Comparison of ENCODE assay signal across 1 cellular context in the genomic region with DNA sequence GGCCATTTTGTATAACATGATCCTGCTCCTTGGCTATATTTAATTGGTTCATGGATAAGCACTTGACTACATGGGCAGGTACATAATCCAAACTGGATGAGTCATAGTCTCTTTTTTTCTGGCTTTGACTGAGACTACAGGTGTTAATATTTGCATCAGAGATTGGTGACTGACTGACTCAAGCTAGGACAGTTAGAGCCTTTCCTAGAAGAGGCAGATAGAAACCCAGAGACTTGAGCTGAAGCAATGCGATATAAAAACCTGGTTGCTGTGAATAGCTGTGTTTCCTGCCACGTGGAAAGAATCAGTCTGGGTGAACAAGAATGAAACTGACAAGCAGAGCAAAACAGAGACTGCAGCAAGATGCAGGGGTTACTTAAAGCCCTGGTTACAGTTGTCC.
TF ChIP-seq lines count a peak whose summit lies in the region.

No MANE protein-coding gene starts in this region.

TF ChIP-seq in GM23338, 12 proteins besides CTCF, POLR2A, EP300 and RAD21 (continued from another document):
- TF ChIP-seq ZNF462 (CRISPR knock-in tag; IDR thresholded peaks at IDR 0.05) (no peak), ZNF331 (CRISPR knock-in tag; IDR thresholded peaks at IDR 0.05; ENCODE audit: low read depth) (no peak), EZH2phosphoT487 (IDR thresholded peaks at IDR 0.05; ENCODE audit: unreplicated experiment) (no peak), EZH2 (IDR thresholded peaks at IDR 0.05; ENCODE audit: low read depth, unreplicated experiment) (no peak), REST (IDR thresholded peaks at IDR 0.05; ENCODE audit: unreplicated experiment) (no peak), STAT1 (IDR thresholded peaks at IDR 0.05; ENCODE audit: unreplicated experiment) (no peak), ZNF114 (CRISPR knock-in tag; IDR thresholded peaks at IDR 0.05) (no peak), ETS1 (IDR thresholded peaks at IDR 0.05) (no peak)
